In genomic region chr1:189708674-189709073, GRCh38 we compare ENCODE assay signal across 10 cellular contexts.
DNase-seq lines count a peak whose midpoint lies in the region; ATAC-seq and TF ChIP-seq lines count a peak whose summit lies in the region.
"Had no signal": no experiment of that assay in that cellular context is flagged by ENCODE, and none has a peak within 500 bp of the region (broad histone marks: within the 10 kb centered on the region; RNA-seq: fewer than 3 reads in every experiment).

No MANE protein-coding gene starts in this region.

- CTCF ChIA-PET in AG04450 (lab: Charles Lee) = interaction anchor here (0.8 to 0.9 kb wide), 3 partner anchors 20 to 613 kb away, joined by 3 to 4 read pairs (median 3); no protein-coding TSS in a partner anchor

- no peak overlapping the region for H3K27ac ChIP-seq in AG04450 (ENCODE audit: low read depth, low read length)
- H3K27ac ChIP-seq in tibial artery = no peak overlapping the region

- H3K27me3 ChIP-seq in AG04450 (ENCODE audit: control insufficient read depth, insufficient read depth, low read length) (no peaks in the 10 kb centered on the region), tibial artery (no peaks in the 10 kb centered on the region)

- intact Hi-C loops in tibial artery (cut with DNase I; ENCODE audit: low total_unique reads) = no loop called here

- TF ChIP-seq CTCF in AG04450 (IDR thresholded peaks at IDR 0.05; ENCODE audit: low read depth, low read length) (peak; percentile 27; the same call in 1 of the 2 replicates), tibial artery (IDR thresholded peaks at IDR 0.05) (no peak)

- no peaks in the 10 kb centered on the region for H3K4me1 ChIP-seq in tibial artery

- DNase-seq in AG04450 (ENCODE audit: low read depth, low spot score) = no peak
- DNase-seq in HCEC 1CT = peak; percentile 54
- DNase-seq in SK-N-DZ (ENCODE audit: low spot score) = peak; percentile 30
- DNase-seq in glomerular visceral epithelial cell (ENCODE audit: extremely low spot score) = peak; percentile 1
- DNase-seq in activated CD4-positive, alpha-beta T cell treated with anti-CD3 and anti-CD28 coated beads, Interleukin-2, amount 50 U/mL, for 4 hours = no peak
- no peak for DNase-seq in tibial artery
- DNase-seq: activated gamma-delta T cell, hypothalamus had no signal

- H3K9me3 ChIP-seq in AG04450 (ENCODE audit: control insufficient read depth, insufficient read depth, low read length) (no peaks in the 10 kb centered on the region), tibial artery (no peaks in the 10 kb centered on the region)

- ATAC-seq in GM18520 (IDR thresholded peaks at IDR 0.05; ENCODE audit: unreplicated experiment) (no peak), HG03460 (IDR thresholded peaks at IDR 0.05; ENCODE audit: unreplicated experiment) (no peak)

- POLR2A ChIA-PET in AG04450 (lab: Yijun Ruan, JAX) = no interaction called here

- H3K4me3 ChIP-seq in AG04450 (ENCODE audit: low read depth, low read length) (no peak overlapping the region), tibial artery (no peak overlapping the region)

- H3K36me3 ChIP-seq in tibial artery = no peaks in the 10 kb centered on the region

Comparison
In these comparisons a context has a peak if more than half of its experiments do, and no peak if none do; other contexts are left out.
1. DNase-seq: peak in HCEC 1CT (single experiment), SK-N-DZ (single experiment) and glomerular visceral epithelial cell (single experiment); none in AG04450 (single experiment), activated CD4-positive, alpha-beta T cell treated with anti-CD3 and anti-CD28 coated beads, Interleukin-2, amount 50 U/mL, for 4 hours (0 of 2) and tibial artery (0 of 2).